In the genomic region with DNA sequence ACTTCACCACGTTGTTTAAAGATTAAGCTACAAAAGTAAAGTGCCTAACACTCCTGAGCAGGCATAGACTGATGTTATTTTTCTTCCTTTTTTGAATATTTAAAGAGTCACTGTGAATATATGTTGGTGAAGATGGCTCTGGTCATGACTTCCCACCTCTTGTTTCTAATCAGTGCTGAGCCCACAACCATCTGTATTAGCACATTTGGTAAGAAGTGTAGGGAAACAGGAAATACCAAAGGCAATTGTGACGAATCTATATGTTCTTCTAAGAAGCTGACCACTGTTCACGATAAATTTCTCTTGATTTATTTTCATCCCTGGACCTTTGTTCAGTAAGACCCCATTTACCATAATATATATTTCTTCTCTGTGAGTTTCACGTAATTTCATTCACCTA, we compare ENCODE assay signal across 25 cellular contexts.
DNase-seq lines count a peak whose midpoint lies in the region; ATAC-seq lines count a peak whose summit lies in the region.
"Had no signal": no experiment of that assay in that cellular context is flagged by ENCODE, and none has a peak within 500 bp of the region (broad histone marks: within the 10 kb centered on the region; RNA-seq: fewer than 3 reads in every experiment).

No MANE protein-coding gene starts in this region.

- H3K9me3 Mint-ChIP-seq in CD8-positive, alpha-beta memory T cell: no peaks in the 10 kb centered on the region
- no peaks in the 10 kb centered on the region for H3K9me3 Mint-ChIP-seq in central memory CD8-positive, alpha-beta T cell
- no peaks in the 10 kb centered on the region for H3K9me3 Mint-ChIP-seq in natural killer cell treated with Interleukin-12 subunit alpha and Interleukin-12 subunit beta and Interleukin-15 and Interleukin-18, amount 100 ng/mL, for 72 hours
- H3K9me3 Mint-ChIP-seq: activated CD8-positive, alpha-beta T cell treated with anti-CD3 and anti-CD28 coated beads for 36 hours; activated naive CD4-positive, alpha-beta T cell treated with anti-CD3 and anti-CD28 coated beads, Interleukin-2, amount 10 ng/mL, durations not matched to agents 7 days and 5 days; activated T-cell treated with anti-CD3 and anti-CD28 coated beads, Interleukin-2, amount 50 U/mL, for 24 hours had no signal

- POLR2A ChIA-PET in CD8-positive, alpha-beta memory T cell (lab: Charles Lee): no interaction called here

- CTCF ChIA-PET in CD8-positive, alpha-beta memory T cell (lab: Charles Lee): interaction anchor here (4.3 to 5.6 kb wide), 2 partner anchors 199 to 209 kb away, joined by 38 to 42 read pairs; a partner anchor contains a TSS

- no peak overlapping the region for H3K4me3 ChIP-seq in CD8-positive, alpha-beta memory T cell (ENCODE audit: low read length)
- H3K4me3 ChIP-seq: hepatocyte, K562, suprapubic skin had no signal

- no peaks in the 10 kb centered on the region for H3K36me3 Mint-ChIP-seq in CD8-positive, alpha-beta memory T cell
- peaks cover 3% of the 10 kb centered on the region for H3K36me3 Mint-ChIP-seq in central memory CD8-positive, alpha-beta T cell (ENCODE audit: insufficient read depth)
- no peaks in the 10 kb centered on the region for H3K36me3 Mint-ChIP-seq in natural killer cell treated with Interleukin-12 subunit alpha and Interleukin-12 subunit beta and Interleukin-15 and Interleukin-18, amount 100 ng/mL, for 72 hours
- H3K36me3 Mint-ChIP-seq: activated naive CD4-positive, alpha-beta T cell treated with anti-CD3 and anti-CD28 coated beads, Interleukin-2, amount 10 ng/mL, durations not matched to agents 7 days and 5 days had no signal

- no peaks in the 10 kb centered on the region for H3K27me3 ChIP-seq in CD8-positive, alpha-beta memory T cell (ENCODE audit: insufficient read depth, low read length, poor library complexity, severe bottlenecking)
- H3K27me3 ChIP-seq: hepatocyte, suprapubic skin had no signal

- no peak for DNase-seq in CD8-positive, alpha-beta memory T cell
- DNase-seq in OCI-M1 (lab: John Stamatoyannopoulos, UW) (peak; percentile 48), activated gamma-delta T cell treated with Interleukin-2 at 50 U/mL for 16 hours (no peak), NCI-H128 (lab: John Stamatoyannopoulos, UW; ENCODE audit: unreplicated experiment) (no peak), ureter (ENCODE audit: low spot score) (no peak), NCI-H1417 treated with DMSO at 0.1 percent for 48 hours (lab: John Stamatoyannopoulos, UW) (no peak)
- DNase-seq in central memory CD8-positive, alpha-beta T cell (ENCODE audit: low spot score in 2 of 2): no peak
- DNase-seq in natural killer cell treated with Interleukin-12 subunit alpha and Interleukin-12 subunit beta and Interleukin-15 and Interleukin-18, amount 100 ng/mL, for 72 hours (ENCODE audit: low spot score): no peak
- DNase-seq: ACHN; activated CD4-positive, CD25-positive, alpha-beta regulatory T cell; activated CD8-positive, alpha-beta T cell treated with anti-CD3 and anti-CD28 coated beads for 36 hours; activated naive CD4-positive, alpha-beta T cell treated with anti-CD3 and anti-CD28 coated beads, Interleukin-2, amount 10 ng/mL, durations not matched to agents 7 days and 5 days; activated T-cell treated with anti-CD3 and anti-CD28 coated beads, Interleukin-2, amount 50 U/mL, for 24 hours; aorta; MV-4-11; NCI-H187 treated with DMSO at 0.1 percent for 48 hours; NCI-H2227 treated with DMSO at 0.1 percent for 48 hours; NCI-H774; PC-3; right cardiac atrium; SIG-M5 had no signal

- H3K4me3 Mint-ChIP-seq in CD8-positive, alpha-beta memory T cell: no peak overlapping the region
- no peak overlapping the region for H3K4me3 Mint-ChIP-seq in central memory CD8-positive, alpha-beta T cell
- peak overlapping the region; percentile 23 for H3K4me3 Mint-ChIP-seq in natural killer cell treated with Interleukin-12 subunit alpha and Interleukin-12 subunit beta and Interleukin-15 and Interleukin-18, amount 100 ng/mL, for 72 hours
- H3K4me3 Mint-ChIP-seq: activated CD8-positive, alpha-beta T cell treated with anti-CD3 and anti-CD28 coated beads for 36 hours; activated naive CD4-positive, alpha-beta T cell treated with anti-CD3 and anti-CD28 coated beads, Interleukin-2, amount 10 ng/mL, durations not matched to agents 7 days and 5 days; activated T-cell treated with anti-CD3 and anti-CD28 coated beads, Interleukin-2, amount 50 U/mL, for 24 hours had no signal

- H3K4me1 ChIP-seq in CD8-positive, alpha-beta memory T cell (ENCODE audit: insufficient read depth, low read length): peaks cover 8% of the 10 kb centered on the region

- H3K27ac Mint-ChIP-seq in CD8-positive, alpha-beta memory T cell: peak overlapping the region in 5 of 8 donors; percentile 4 to 69 (median 10)
- peak overlapping the region; percentile 76 for H3K27ac Mint-ChIP-seq in central memory CD8-positive, alpha-beta T cell (ENCODE audit: low read depth)
- H3K27ac Mint-ChIP-seq in natural killer cell treated with Interleukin-12 subunit alpha and Interleukin-12 subunit beta and Interleukin-15 and Interleukin-18, amount 100 ng/mL, for 72 hours: peak overlapping the region; percentile 69 to 74
- H3K27ac Mint-ChIP-seq: activated naive CD4-positive, alpha-beta T cell treated with anti-CD3 and anti-CD28 coated beads, Interleukin-2, amount 10 ng/mL, durations not matched to agents 7 days and 5 days; activated T-cell treated with anti-CD3 and anti-CD28 coated beads, Interleukin-2, amount 50 U/mL, for 24 hours had no signal

- no peak overlapping the region for H3K27ac ChIP-seq in CD8-positive, alpha-beta memory T cell (ENCODE audit: low read depth, low read length)
- H3K27ac ChIP-seq: C4-2B, hepatocyte, suprapubic skin had no signal

- H3K27me3 Mint-ChIP-seq in CD8-positive, alpha-beta memory T cell: no peaks in the 10 kb centered on the region
- no peaks in the 10 kb centered on the region for H3K27me3 Mint-ChIP-seq in central memory CD8-positive, alpha-beta T cell
- H3K27me3 Mint-ChIP-seq in natural killer cell treated with Interleukin-12 subunit alpha and Interleukin-12 subunit beta and Interleukin-15 and Interleukin-18, amount 100 ng/mL, for 72 hours: no peaks in the 10 kb centered on the region
- H3K27me3 Mint-ChIP-seq: activated CD8-positive, alpha-beta T cell treated with anti-CD3 and anti-CD28 coated beads for 36 hours; activated T-cell treated with anti-CD3 and anti-CD28 coated beads, Interleukin-2, amount 50 U/mL, for 24 hours had no signal

- H3K9me3 ChIP-seq in CD8-positive, alpha-beta memory T cell (ENCODE audit: low read length): no peaks in the 10 kb centered on the region
- H3K9me3 ChIP-seq: suprapubic skin had no signal

- peaks cover 50 to 70% (median 58%) of the 10 kb centered on the region in 3 donors for H3K4me1 Mint-ChIP-seq in CD8-positive, alpha-beta memory T cell
- peaks cover 55% of the 10 kb centered on the region for H3K4me1 Mint-ChIP-seq in central memory CD8-positive, alpha-beta T cell
- peaks cover 56 to 73% of the 10 kb centered on the region in 2 donors for H3K4me1 Mint-ChIP-seq in natural killer cell treated with Interleukin-12 subunit alpha and Interleukin-12 subunit beta and Interleukin-15 and Interleukin-18, amount 100 ng/mL, for 72 hours (ENCODE audit: low read depth in 2 of 2)

- ATAC-seq in central memory CD8-positive, alpha-beta T cell (replicated peaks; ENCODE audit: extremely low read depth, poor library complexity, severe bottlenecking): no peak
- no peak for ATAC-seq in natural killer cell treated with Interleukin-12 subunit alpha and Interleukin-12 subunit beta and Interleukin-15 and Interleukin-18, amount 100 ng/mL, for 72 hours
- ATAC-seq: K562, PC-3 had no signal

- H3K36me3 ChIP-seq in CD8-positive, alpha-beta memory T cell (ENCODE audit: insufficient read depth, low read length): no peaks in the 10 kb centered on the region
- H3K36me3 ChIP-seq: suprapubic skin had no signal

Comparison
In these comparisons a context has a peak if more than half of its experiments do, and no peak if none do; other contexts are left out.
1. H3K27ac Mint-ChIP-seq: peak in every context shown above with its lines; median percentile 76 in central memory CD8-positive, alpha-beta T cell; 72 in natural killer cell treated with Interleukin-12 subunit alpha and Interleukin-12 subunit beta and Interleukin-15 and Interleukin-18, amount 100 ng/mL, for 72 hours; 10 in CD8-positive, alpha-beta memory T cell.